ENCODE assay signal across 28 cellular contexts in genomic region chr11:26198697-26199096, GRCh38.
"Had no signal": no experiment of that assay in that cellular context is flagged by ENCODE, and none has a peak within 500 bp of the region (broad histone marks: within the 10 kb centered on the region; RNA-seq: fewer than 3 reads in every experiment).

No MANE protein-coding gene starts in this region.

- H3K9ac ChIP-seq: neural progenitor cell, parathyroid adenoma had no signal

- H3K27ac ChIP-seq: neural progenitor cell, ovary, parathyroid adenoma, prostate gland, right atrium auricular region, right lobe of liver, sigmoid colon, stomach, thoracic aorta, thyroid gland, tibial nerve, upper lobe of left lung, vagina had no signal

- ATAC-seq: naive thymus-derived CD4-positive, alpha-beta T cell; natural killer cell; right lobe of liver; stimulated activated effector memory CD8-positive, alpha-beta T cell treated with anti-CD3 and anti-CD28 coated beads, Interleukin-12 subunit alpha, Interleukin-12 subunit beta, amount 100 ng/mL, for 72 hours; stimulated activated naive B cell treated with anti-CD40 and anti-IgM and Interleukin-4, amounts not matched to agents 10 μg/mL and 1 μg/mL and 100 μg/mL, for 72 hours had no signal

- H3K4me3 ChIP-seq: neural progenitor cell, ovary, prostate gland, right atrium auricular region, right lobe of liver, sigmoid colon, stomach, thoracic aorta, thyroid gland, tibial nerve, upper lobe of left lung, vagina had no signal

- H3K36me3 ChIP-seq: neural progenitor cell, ovary, prostate gland, right atrium auricular region, right lobe of liver, sigmoid colon, stomach, thoracic aorta, thyroid gland, tibial nerve, upper lobe of left lung, vagina had no signal

- H2AFZ ChIP-seq: neural progenitor cell, parathyroid adenoma had no signal

- H3K79me2 ChIP-seq: parathyroid adenoma had no signal

- H3K4me1 ChIP-seq: parathyroid adenoma, prostate gland, right atrium auricular region, right lobe of liver, sigmoid colon, stomach, thyroid gland, tibial nerve, vagina had no signal

- H3K27me3 ChIP-seq: ovary, right atrium auricular region, right lobe of liver, sigmoid colon, stomach, thyroid gland, tibial nerve, upper lobe of left lung, vagina had no signal

- DNase-seq: naive thymus-derived CD4-positive, alpha-beta T cell; natural killer cell; nephron progenitor cell; occipital lobe; ovary; posterior cingulate gyrus; retina; right lobe of liver; sigmoid colon; small intestine; stimulated activated CD4-positive, alpha-beta T cell treated with anti-CD3 and anti-CD28 coated beads, Interleukin-15, amount 100 ng/mL, for 24 hours; stimulated activated CD4-positive, alpha-beta T cell treated with anti-CD3 and anti-CD28 coated beads, Interleukin-2, amount 100 ng/mL, for 24 hours; stimulated activated CD4-positive, alpha-beta T cell treated with anti-CD3 and anti-CD28 coated beads, Interleukin-2, amount 100 ng/mL, for 48 hours; stimulated activated CD4-positive, alpha-beta T cell treated with anti-CD3 and anti-CD28 coated beads, Interleukin-4, amount 100 ng/mL, for 24 hours; stimulated activated naive B cell treated with anti-CD40 and anti-IgM and Interleukin-4, amounts not matched to agents 10 μg/mL and 1 μg/mL and 100 μg/mL, for 72 hours; stimulated activated naive CD4-positive, alpha-beta T cell treated with Interleukin-2 at 50 U/mL for 16 hours; stomach; thyroid gland; trophoblast cell; upper lobe of left lung had no signal

- H3K9me3 ChIP-seq: ovary, prostate gland, right atrium auricular region, right lobe of liver, sigmoid colon, stomach, thoracic aorta, thyroid gland, tibial nerve, upper lobe of left lung, vagina had no signal

- H3K4me2 ChIP-seq: neural progenitor cell had no signal
